ENCODE assay signal across 9 cellular contexts in genomic region chr18:48136544-48137353, GRCh38.
DNase-seq lines count a peak whose midpoint lies in the region; ATAC-seq and TF ChIP-seq lines count a peak whose summit lies in the region.
"Had no signal": no experiment of that assay in that cellular context is flagged by ENCODE, and none has a peak within 500 bp of the region (broad histone marks: within the 10 kb centered on the region; RNA-seq: fewer than 3 reads in every experiment).

No MANE protein-coding gene starts in this region.

- H3K4me3 ChIP-seq in Loucy (ENCODE audit: low read length, poor library complexity, severe bottlenecking) = peak overlapping the region; percentile 73
- peak overlapping the region; percentile 78 for H3K4me3 ChIP-seq in endodermal cell (ENCODE audit: low read length)

- H3F3A ChIP-seq in Loucy (ENCODE audit: low read depth) = no peaks in the 10 kb centered on the region

- no peaks in the 10 kb centered on the region for H3K9me2 ChIP-seq in Loucy (replicated peaks; ENCODE audit: low read depth, low read length)

- no peak for TF ChIP-seq CTCF in Loucy (conservative IDR thresholded peaks at IDR 0.05; ENCODE audit: low read length)
- TF ChIP-seq CTCF in endodermal cell (conservative IDR thresholded peaks at IDR 0.05) = no peak

- 2 to 6% methylated on average over 22 to 73 of the region's 73 CpGs for WGBS in endodermal cell (ENCODE audit: insufficient coverage in 1 of 2, insufficient read length in 1 of 2), 2 experiments

- H3K9ac ChIP-seq in Loucy (ENCODE audit: low read depth, low read length, poor library complexity, severe bottlenecking) (peak overlapping the region; percentile 59), endodermal cell (ENCODE audit: extremely low read depth, low read length, poor library complexity, severe bottlenecking) (no peak overlapping the region)

- H3K27ac ChIP-seq in endodermal cell (ENCODE audit: low read depth, low read length) = no peak overlapping the region
- H3K27ac ChIP-seq: epithelial cell of prostate had no signal

- H3K4me2 ChIP-seq in Loucy (ENCODE audit: low read depth, low read length, poor library complexity, severe bottlenecking) = peak overlapping the region; percentile 88

- H3K4me1 ChIP-seq in Loucy (ENCODE audit: insufficient read depth, low read length, poor library complexity, severe bottlenecking) (peaks cover 14% of the 10 kb centered on the region), endodermal cell (ENCODE audit: control insufficient read depth, insufficient read depth, low read length) (no peaks in the 10 kb centered on the region)

- H4K20me1 ChIP-seq in Loucy (ENCODE audit: insufficient read depth, low read length, poor library complexity, severe bottlenecking) = no peaks in the 10 kb centered on the region

- H3K36me3 Mint-ChIP-seq in endodermal cell (ENCODE audit: low read depth) = no peaks in the 10 kb centered on the region

- H3K27ac Mint-ChIP-seq in endodermal cell = no peak overlapping the region

- peaks cover 23% of the 10 kb centered on the region for H3K4me1 Mint-ChIP-seq in endodermal cell

- H3K27me3 ChIP-seq in Loucy (ENCODE audit: insufficient read depth, low read length, poor library complexity, severe bottlenecking) = no peaks in the 10 kb centered on the region
- H3K27me3 ChIP-seq in endodermal cell (ENCODE audit: control insufficient read depth, insufficient read depth, low read length, poor library complexity, severe bottlenecking) = peaks cover 71% of the 10 kb centered on the region

- H3K9me3 ChIP-seq in Loucy (ENCODE audit: insufficient read depth, low read depth, low read length) = no peaks in the 10 kb centered on the region
- no peaks in the 10 kb centered on the region for H3K9me3 ChIP-seq in endodermal cell (ENCODE audit: control insufficient read depth, low read length)

- H2AFZ ChIP-seq in Loucy (ENCODE audit: low read length) = peak overlapping the region; percentile 88

- peak overlapping the region; percentile 56 for H3K4me3 Mint-ChIP-seq in endodermal cell

- no peaks in the 10 kb centered on the region for H3K36me3 ChIP-seq in Loucy (ENCODE audit: insufficient read depth, low read length)
- no peaks in the 10 kb centered on the region for H3K36me3 ChIP-seq in endodermal cell (ENCODE audit: control insufficient read depth, insufficient read depth, low read length)

- DNase-seq in AG20443 (ENCODE audit: low spot score) (peak; percentile 48), endodermal cell (peak; percentile 68), myocyte (ENCODE audit: low read depth) (peak; percentile 52), NCI-H446 treated with DMSO at 0.1 percent for 48 hours (lab: John Stamatoyannopoulos, UW) (no peak), amygdala (lab: John Stamatoyannopoulos, UW) (no peak)
- no peak for DNase-seq in stimulated activated CD4-positive, alpha-beta T cell treated with anti-CD3 and anti-CD28 coated beads, Interleukin-4, amount 100 ng/mL, for 1 hour

- no peaks in the 10 kb centered on the region for H3K79me2 ChIP-seq in Loucy (ENCODE audit: insufficient read depth, low read length)

- no peaks in the 10 kb centered on the region for H3K9me3 Mint-ChIP-seq in endodermal cell

- H3K27me3 Mint-ChIP-seq in endodermal cell (ENCODE audit: insufficient read depth) = peaks cover 65% of the 10 kb centered on the region

- no peak for ATAC-seq in HG02610 (IDR thresholded peaks at IDR 0.05; ENCODE audit: unreplicated experiment)

Comparison
In these comparisons a context has a peak if more than half of its experiments do, and no peak if none do; other contexts are left out.
1. DNase-seq: peak in AG20443 (single experiment), endodermal cell (single experiment) and myocyte (single experiment); none in NCI-H446 treated with DMSO at 0.1 percent for 48 hours (single experiment), stimulated activated CD4-positive, alpha-beta T cell treated with anti-CD3 and anti-CD28 coated beads, Interleukin-4, amount 100 ng/mL, for 1 hour (single experiment) and amygdala (0 of 56).